In genomic region chr9:129606161-129607025, GRCh38 we compare ENCODE assay signal across 10 cellular contexts. TPM values are rescaled to one million over a fixed set of nuclear protein-coding genes. Genes with fewer than 3 reads are reported as not detected.
A peak's percentile ranks its signal among the peaks of the same experiment; 100 is the strongest.
DNase-seq lines count a peak whose midpoint lies in the region; ATAC-seq and TF ChIP-seq lines count a peak whose summit lies in the region.
"Had no signal": no experiment of that assay in that cellular context is flagged by ENCODE, and none has a peak within 500 bp of the region (broad histone marks: within the 10 kb centered on the region; RNA-seq: fewer than 3 reads in every experiment).

No MANE protein-coding gene starts in this region.

- H4K8ac ChIP-seq in mesenchymal stem cell (ENCODE audit: low read length), result peak overlapping the region; percentile 59

- peaks cover 53% of the 10 kb centered on the region for H3K4me1 Mint-ChIP-seq in stimulated activated memory B cell treated with anti-CD40 and anti-IgM and Interleukin-4, amounts not matched to agents 10 μg/mL and 1 μg/mL and 100 μg/mL, for 72 hours

- DNase-seq in HL-60 (ENCODE audit: low read depth in 1 of 2, low spot score in 1 of 2) (no peak), colonic mucosa (no peak), mesenchymal stem cell (peak; percentile 71), midbrain (lab: John Stamatoyannopoulos, UW) (no peak), SIG-M5 (lab: John Stamatoyannopoulos, UW) (no peak), hepatic stellate cell (ENCODE audit: low spot score) (no peak)
- no peak for DNase-seq in activated naive CD4-positive, alpha-beta T cell treated with anti-CD3 and anti-CD28 coated beads, Interleukin-2, amount 50 U/mL, for 16 hours
- DNase-seq: NCI-H526 had no signal

- no peak overlapping the region for H3K4me3 Mint-ChIP-seq in stimulated activated memory B cell treated with anti-CD40 and anti-IgM and Interleukin-4, amounts not matched to agents 10 μg/mL and 1 μg/mL and 100 μg/mL, for 72 hours
- H3K4me3 Mint-ChIP-seq: stimulated activated naive CD8-positive, alpha-beta T cell treated with anti-CD3 and anti-CD28 coated beads, Interleukin-15, Interleukin-2, amounts not matched to agents 100 ng/mL and 50 ng/mL, for 24 hours had no signal

- peaks cover 10% of the 10 kb centered on the region for H3K4me1 ChIP-seq in colonic mucosa
- H3K4me1 ChIP-seq in mesenchymal stem cell (ENCODE audit: control insufficient read depth, insufficient read depth, low read depth, low read length), result peaks cover 40% of the 10 kb centered on the region

- peak overlapping the region; percentile 85 to 88 for H2BK12ac ChIP-seq in mesenchymal stem cell (ENCODE audit: low read length in 2 of 2)

- H2BK15ac ChIP-seq in mesenchymal stem cell (ENCODE audit: low read depth, poor library complexity, severe bottlenecking), result peak overlapping the region; percentile 82

- H3K27ac ChIP-seq in HL-60 (replicated peaks) (peak overlapping the region; percentile 58), colonic mucosa (peak overlapping the region; percentile 18), mesenchymal stem cell (ENCODE audit: low read length, poor library complexity, severe bottlenecking) (no peak overlapping the region)

- intact Hi-C loops in colonic mucosa (cut with DNase I), result loop anchor here (10.0 kb wide), 1 partner anchor 102 kb away; no protein-coding TSS in a partner anchor

- H3K9me3 ChIP-seq in colonic mucosa (no peaks in the 10 kb centered on the region), mesenchymal stem cell (ENCODE audit: control insufficient read depth, low read length) (no peaks in the 10 kb centered on the region)

- H2AK5ac ChIP-seq in mesenchymal stem cell (ENCODE audit: low read length, severe bottlenecking), result peak overlapping the region; percentile 51

- no peaks in the 10 kb centered on the region for H3K9me3 Mint-ChIP-seq in stimulated activated memory B cell treated with anti-CD40 and anti-IgM and Interleukin-4, amounts not matched to agents 10 μg/mL and 1 μg/mL and 100 μg/mL, for 72 hours
- H3K9me3 Mint-ChIP-seq: stimulated activated naive CD8-positive, alpha-beta T cell treated with anti-CD3 and anti-CD28 coated beads, Interleukin-15, Interleukin-2, amounts not matched to agents 100 ng/mL and 50 ng/mL, for 24 hours had no signal

- H3K79me1 ChIP-seq in mesenchymal stem cell (replicated peaks; ENCODE audit: low read length, poor library complexity, severe bottlenecking), result no peaks in the 10 kb centered on the region

- no peak overlapping the region for H3K9ac ChIP-seq in colonic mucosa (ENCODE audit: low read depth in 2 of 2, low read length in 2 of 2)
- H3K9ac ChIP-seq in mesenchymal stem cell (ENCODE audit: low read length), result peak overlapping the region; percentile 43

- H3K27me3 ChIP-seq in HL-60 (ENCODE audit: insufficient read depth, poor library complexity, severe bottlenecking) (no peaks in the 10 kb centered on the region), colonic mucosa (no peaks in the 10 kb centered on the region), mesenchymal stem cell (ENCODE audit: control insufficient read depth in 1 of 2, insufficient read depth in 1 of 2, low read length in 2 of 2) (no peaks in the 10 kb centered on the region)

- no peak overlapping the region for H3K14ac ChIP-seq in mesenchymal stem cell (ENCODE audit: low read length in 2 of 2)

- no peak overlapping the region for H3K23ac ChIP-seq in mesenchymal stem cell (ENCODE audit: low read length in 2 of 2)

- ATAC-seq in stimulated activated memory B cell treated with anti-CD40 and anti-IgM and Interleukin-4, amounts not matched to agents 10 μg/mL and 1 μg/mL and 100 μg/mL, for 72 hours, result no peak

- peaks cover 16% of the 10 kb centered on the region for H3K27me3 Mint-ChIP-seq in stimulated activated memory B cell treated with anti-CD40 and anti-IgM and Interleukin-4, amounts not matched to agents 10 μg/mL and 1 μg/mL and 100 μg/mL, for 72 hours
- H3K27me3 Mint-ChIP-seq: stimulated activated naive CD8-positive, alpha-beta T cell treated with anti-CD3 and anti-CD28 coated beads, Interleukin-15, Interleukin-2, amounts not matched to agents 100 ng/mL and 50 ng/mL, for 24 hours had no signal

- H2AFZ ChIP-seq in mesenchymal stem cell (ENCODE audit: low read depth, low read length), result no peak overlapping the region

- H3K4me3 ChIP-seq in HL-60 (replicated peaks; ENCODE audit: insufficient read depth, low read length), result no peak overlapping the region
- H3K4me3 ChIP-seq in colonic mucosa, result no peak overlapping the region
- no peak overlapping the region for H3K4me3 ChIP-seq in mesenchymal stem cell (ENCODE audit: insufficient read depth in 1 of 2, low read depth in 1 of 2, low read length in 2 of 2)

- H3K36me3 Mint-ChIP-seq in stimulated activated memory B cell treated with anti-CD40 and anti-IgM and Interleukin-4, amounts not matched to agents 10 μg/mL and 1 μg/mL and 100 μg/mL, for 72 hours, result no peaks in the 10 kb centered on the region

- TF ChIP-seq CTCF in HL-60 (IDR thresholded peaks at IDR 0.05; ENCODE audit: insufficient read depth, low read length) (no peak), colonic mucosa (IDR thresholded peaks at IDR 0.05) (no peak)

- peak overlapping the region; percentile 86 to 87 for H3K18ac ChIP-seq in mesenchymal stem cell (ENCODE audit: low read depth in 1 of 2, low read length in 2 of 2)

- H2BK5ac ChIP-seq in mesenchymal stem cell (ENCODE audit: low read depth, low read length, poor library complexity, severe bottlenecking), result no peak overlapping the region

- H4K91ac ChIP-seq in mesenchymal stem cell (ENCODE audit: low read length), result peak overlapping the region; percentile 93

- H3K4me2 ChIP-seq in mesenchymal stem cell (ENCODE audit: low read length, poor library complexity, severe bottlenecking), result no peak overlapping the region

- peak overlapping the region; percentile 27 to 73 for H3K4ac ChIP-seq in mesenchymal stem cell (ENCODE audit: low read depth in 1 of 2, low read length in 2 of 2)

- no peaks in the 10 kb centered on the region for H3K36me3 ChIP-seq in colonic mucosa
- H3K36me3 ChIP-seq in mesenchymal stem cell (ENCODE audit: control insufficient read depth in 1 of 2, insufficient read depth in 2 of 2, low read depth in 1 of 2, low read length in 2 of 2), result no peaks in the 10 kb centered on the region

- H3K27ac Mint-ChIP-seq in stimulated activated memory B cell treated with anti-CD40 and anti-IgM and Interleukin-4, amounts not matched to agents 10 μg/mL and 1 μg/mL and 100 μg/mL, for 72 hours, result peak overlapping the region; percentile 40

- WGBS in mesenchymal stem cell, result 71% methylated on average over 15 of the region's 15 CpGs

- H2BK120ac ChIP-seq in mesenchymal stem cell (ENCODE audit: low read depth, low read length), result peak overlapping the region; percentile 76

RNA-seq across cellular contexts. Expression of gene C9orf50, which starts 14.5 kb away (rescaled TPM):
- not detected for total RNA-seq in colonic mucosa
- 0.03 TPM for polyA plus RNA-seq in mesenchymal stem cell (2013, experiment 1 of 2)
- polyA plus RNA-seq in mesenchymal stem cell (2013, experiment 2 of 2), result 0.04 TPM

RNA-seq across cellular contexts. Expression of gene NTMT1, which starts 19.6 kb away (rescaled TPM):
- 10 to 100 TPM; 25.3 to 50.2 TPM for total RNA-seq in colonic mucosa
- 38.5 TPM for polyA plus RNA-seq in mesenchymal stem cell (2013, experiment 1 of 2)
- 39.6 TPM for polyA plus RNA-seq in mesenchymal stem cell (2013, experiment 2 of 2)

RNA-seq across cellular contexts. Expression of gene ASB6, which starts 35.6 kb away (rescaled TPM):
- 10 to 100 TPM; 15.8 to 18.5 TPM for total RNA-seq in colonic mucosa
- 11.6 TPM for polyA plus RNA-seq in mesenchymal stem cell (2013, experiment 1 of 2)
- polyA plus RNA-seq in mesenchymal stem cell (2013, experiment 2 of 2), result 11.6 TPM

RNA-seq across cellular contexts. Expression of gene PRRX2, which starts 59.1 kb away (rescaled TPM):
- total RNA-seq in colonic mucosa, result under 1 TPM; 0.64 to 0.85 TPM
- polyA plus RNA-seq in mesenchymal stem cell (2013, experiment 1 of 2), result 19.5 TPM
- 20.1 TPM for polyA plus RNA-seq in mesenchymal stem cell (2013, experiment 2 of 2)
